In genomic region chr20:44457016-44457415, GRCh38 we compare ENCODE assay signal across 1 cellular context.
TF ChIP-seq lines count a peak whose summit lies in the region.

No MANE protein-coding gene starts in this region.

TF ChIP-seq in K562, 482 proteins besides CTCF, POLR2A, EP300 and RAD21 (continued from another document and continues in another):
- TF ChIP-seq, protein P1, sequence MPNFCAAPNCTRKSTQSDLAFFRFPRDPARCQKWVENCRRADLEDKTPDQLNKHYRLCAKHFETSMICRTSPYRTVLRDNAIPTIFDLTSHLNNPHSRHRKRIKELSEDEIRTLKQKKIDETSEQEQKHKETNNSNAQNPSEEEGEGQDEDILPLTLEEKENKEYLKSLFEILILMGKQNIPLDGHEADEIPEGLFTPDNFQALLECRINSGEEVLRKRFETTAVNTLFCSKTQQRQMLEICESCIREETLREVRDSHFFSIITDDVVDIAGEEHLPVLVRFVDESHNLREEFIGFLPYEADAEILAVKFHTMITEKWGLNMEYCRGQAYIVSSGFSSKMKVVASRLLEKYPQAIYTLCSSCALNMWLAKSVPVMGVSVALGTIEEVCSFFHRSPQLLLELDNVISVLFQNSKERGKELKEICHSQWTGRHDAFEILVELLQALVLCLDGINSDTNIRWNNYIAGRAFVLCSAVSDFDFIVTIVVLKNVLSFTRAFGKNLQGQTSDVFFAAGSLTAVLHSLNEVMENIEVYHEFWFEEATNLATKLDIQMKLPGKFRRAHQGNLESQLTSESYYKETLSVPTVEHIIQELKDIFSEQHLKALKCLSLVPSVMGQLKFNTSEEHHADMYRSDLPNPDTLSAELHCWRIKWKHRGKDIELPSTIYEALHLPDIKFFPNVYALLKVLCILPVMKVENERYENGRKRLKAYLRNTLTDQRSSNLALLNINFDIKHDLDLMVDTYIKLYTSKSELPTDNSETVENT (CRISPR knock-in tag; IDR thresholded peaks at IDR 0.05): no peak
- TF ChIP-seq ZFX (CRISPR knock-in tag; IDR thresholded peaks at IDR 0.05) (peak; percentile 64), TSHZ1 (CRISPR knock-in tag; IDR thresholded peaks at IDR 0.05) (no peak), ZNF449 (CRISPR knock-in tag; IDR thresholded peaks at IDR 0.05) (no peak), ZNF23 (CRISPR knock-in tag; IDR thresholded peaks at IDR 0.05) (no peak), POLR2G (IDR thresholded peaks at IDR 0.05; ENCODE audit: low read depth, low read length) (no peak), PTTG1 (tag; IDR thresholded peaks at IDR 0.05; ENCODE audit: low read depth) (no peak), CBFA2T2 (conservative IDR thresholded peaks at IDR 0.05) (no peak), CSDE1 (IDR thresholded peaks at IDR 0.05) (no peak), CEBPG (CRISPR knock-in tag; IDR thresholded peaks at IDR 0.05) (no peak), CEBPG (tag; conservative IDR thresholded peaks at IDR 0.05 in 1 of 2, IDR thresholded peaks at IDR 0.05 in 1 of 2) (no peak), ESRRA (IDR thresholded peaks at IDR 0.05; ENCODE audit: borderline replicate concordance, low read depth) (no peak), CHD4 (IDR thresholded peaks at IDR 0.05; ENCODE audit: insufficient read depth, insufficient replicate concordance, low read depth, low read length, poor library complexity, severe bottlenecking) (no peak), SIRT6 (IDR thresholded peaks at IDR 0.05; ENCODE audit: low read depth, low read length) (no peak), SNRNP70 (optimal IDR thresholded peaks at IDR 0.05; ENCODE audit: low read depth, low read length) (no peak), PCBP2 (IDR thresholded peaks at IDR 0.05; ENCODE audit: low read depth, low read length, poor library complexity, severe bottlenecking) (no peak), RCOR1 (IDR thresholded peaks at IDR 0.05; ENCODE audit: borderline replicate concordance in 1 of 2, low read depth in 2 of 2, low read length in 2 of 2) (no peak), NR2C2 (CRISPR knock-in tag; IDR thresholded peaks at IDR 0.05) (no peak), NR2C2 (tag; IDR thresholded peaks at IDR 0.05) (peak; percentile 22; the same call in 1 of the 2 replicates), VEZF1 (CRISPR knock-in tag; IDR thresholded peaks at IDR 0.05) (peak; percentile 21; the same call in 1 of the 2 replicates), POLR2AphosphoS5 (IDR thresholded peaks at IDR 0.05; ENCODE audit: control insufficient read depth, insufficient read depth, low read depth, low read length) (no peak), MEIS2 (IDR thresholded peaks at IDR 0.05; ENCODE audit: partially characterized antibody) (no peak), SRSF1 (IDR thresholded peaks at IDR 0.05; ENCODE audit: low read depth, low read length) (no peak), TBP (optimal IDR thresholded peaks at IDR 0.05; ENCODE audit: low read depth, low read length) (no peak), CXXC5 (CRISPR knock-in tag; IDR thresholded peaks at IDR 0.05) (peak; percentile 52), RBM34 (IDR thresholded peaks at IDR 0.05; ENCODE audit: borderline replicate concordance, insufficient read depth, low read length) (no peak), BRD9 (IDR thresholded peaks at IDR 0.05; ENCODE audit: low read depth, partially characterized antibody) (no peak), IFI16 (CRISPR knock-in tag; IDR thresholded peaks at IDR 0.05) (no peak), ZHX1 (conservative IDR thresholded peaks at IDR 0.05; ENCODE audit: low read length) (no peak)
- TF ChIP-seq, protein P2, sequence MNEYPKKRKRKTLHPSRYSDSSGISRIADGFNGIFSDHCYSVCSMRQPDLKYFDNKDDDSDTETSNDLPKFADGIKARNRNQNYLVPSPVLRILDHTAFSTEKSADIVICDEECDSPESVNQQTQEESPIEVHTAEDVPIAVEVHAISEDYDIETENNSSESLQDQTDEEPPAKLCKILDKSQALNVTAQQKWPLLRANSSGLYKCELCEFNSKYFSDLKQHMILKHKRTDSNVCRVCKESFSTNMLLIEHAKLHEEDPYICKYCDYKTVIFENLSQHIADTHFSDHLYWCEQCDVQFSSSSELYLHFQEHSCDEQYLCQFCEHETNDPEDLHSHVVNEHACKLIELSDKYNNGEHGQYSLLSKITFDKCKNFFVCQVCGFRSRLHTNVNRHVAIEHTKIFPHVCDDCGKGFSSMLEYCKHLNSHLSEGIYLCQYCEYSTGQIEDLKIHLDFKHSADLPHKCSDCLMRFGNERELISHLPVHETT (CRISPR knock-in tag; conservative IDR thresholded peaks at IDR 0.05 in 1 of 2, IDR thresholded peaks at IDR 0.05 in 1 of 2): no peak
- TF ChIP-seq, protein P3, sequence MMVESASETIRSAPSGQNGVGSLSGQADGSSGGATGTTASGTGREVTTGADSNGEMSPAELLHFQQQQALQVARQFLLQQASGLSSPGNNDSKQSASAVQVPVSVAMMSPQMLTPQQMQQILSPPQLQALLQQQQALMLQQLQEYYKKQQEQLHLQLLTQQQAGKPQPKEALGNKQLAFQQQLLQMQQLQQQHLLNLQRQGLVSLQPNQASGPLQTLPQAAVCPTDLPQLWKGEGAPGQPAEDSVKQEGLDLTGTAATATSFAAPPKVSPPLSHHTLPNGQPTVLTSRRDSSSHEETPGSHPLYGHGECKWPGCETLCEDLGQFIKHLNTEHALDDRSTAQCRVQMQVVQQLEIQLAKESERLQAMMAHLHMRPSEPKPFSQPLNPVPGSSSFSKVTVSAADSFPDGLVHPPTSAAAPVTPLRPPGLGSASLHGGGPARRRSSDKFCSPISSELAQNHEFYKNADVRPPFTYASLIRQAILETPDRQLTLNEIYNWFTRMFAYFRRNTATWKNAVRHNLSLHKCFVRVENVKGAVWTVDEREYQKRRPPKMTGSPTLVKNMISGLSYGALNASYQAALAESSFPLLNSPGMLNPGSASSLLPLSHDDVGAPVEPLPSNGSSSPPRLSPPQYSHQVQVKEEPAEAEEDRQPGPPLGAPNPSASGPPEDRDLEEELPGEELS (CRISPR knock-in tag; IDR thresholded peaks at IDR 0.05; ENCODE audit: borderline replicate concordance): no peak
- TF ChIP-seq, protein P4, sequence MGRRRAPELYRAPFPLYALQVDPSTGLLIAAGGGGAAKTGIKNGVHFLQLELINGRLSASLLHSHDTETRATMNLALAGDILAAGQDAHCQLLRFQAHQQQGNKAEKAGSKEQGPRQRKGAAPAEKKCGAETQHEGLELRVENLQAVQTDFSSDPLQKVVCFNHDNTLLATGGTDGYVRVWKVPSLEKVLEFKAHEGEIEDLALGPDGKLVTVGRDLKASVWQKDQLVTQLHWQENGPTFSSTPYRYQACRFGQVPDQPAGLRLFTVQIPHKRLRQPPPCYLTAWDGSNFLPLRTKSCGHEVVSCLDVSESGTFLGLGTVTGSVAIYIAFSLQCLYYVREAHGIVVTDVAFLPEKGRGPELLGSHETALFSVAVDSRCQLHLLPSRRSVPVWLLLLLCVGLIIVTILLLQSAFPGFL (CRISPR knock-in tag; IDR thresholded peaks at IDR 0.05): no peak
- TF ChIP-seq, protein P5, sequence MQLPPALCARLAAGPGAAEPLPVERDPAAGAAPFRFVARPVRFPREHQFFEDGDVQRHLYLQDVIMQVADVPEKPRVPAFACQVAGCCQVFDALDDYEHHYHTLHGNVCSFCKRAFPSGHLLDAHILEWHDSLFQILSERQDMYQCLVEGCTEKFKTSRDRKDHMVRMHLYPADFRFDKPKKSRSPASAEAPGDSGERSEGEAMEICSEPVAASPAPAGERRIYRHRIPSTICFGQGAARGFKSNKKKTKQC (CRISPR knock-in tag; IDR thresholded peaks at IDR 0.05): no peak
- TF ChIP-seq, protein P6, sequence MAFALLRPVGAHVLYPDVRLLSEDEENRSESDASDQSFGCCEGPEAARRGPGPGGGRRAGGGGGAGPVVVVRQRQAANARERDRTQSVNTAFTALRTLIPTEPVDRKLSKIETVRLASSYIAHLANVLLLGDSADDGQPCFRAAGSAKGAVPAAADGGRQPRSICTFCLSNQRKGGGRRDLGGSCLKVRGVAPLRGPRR (CRISPR knock-in tag; IDR thresholded peaks at IDR 0.05): no peak
- TF ChIP-seq, protein P7, sequence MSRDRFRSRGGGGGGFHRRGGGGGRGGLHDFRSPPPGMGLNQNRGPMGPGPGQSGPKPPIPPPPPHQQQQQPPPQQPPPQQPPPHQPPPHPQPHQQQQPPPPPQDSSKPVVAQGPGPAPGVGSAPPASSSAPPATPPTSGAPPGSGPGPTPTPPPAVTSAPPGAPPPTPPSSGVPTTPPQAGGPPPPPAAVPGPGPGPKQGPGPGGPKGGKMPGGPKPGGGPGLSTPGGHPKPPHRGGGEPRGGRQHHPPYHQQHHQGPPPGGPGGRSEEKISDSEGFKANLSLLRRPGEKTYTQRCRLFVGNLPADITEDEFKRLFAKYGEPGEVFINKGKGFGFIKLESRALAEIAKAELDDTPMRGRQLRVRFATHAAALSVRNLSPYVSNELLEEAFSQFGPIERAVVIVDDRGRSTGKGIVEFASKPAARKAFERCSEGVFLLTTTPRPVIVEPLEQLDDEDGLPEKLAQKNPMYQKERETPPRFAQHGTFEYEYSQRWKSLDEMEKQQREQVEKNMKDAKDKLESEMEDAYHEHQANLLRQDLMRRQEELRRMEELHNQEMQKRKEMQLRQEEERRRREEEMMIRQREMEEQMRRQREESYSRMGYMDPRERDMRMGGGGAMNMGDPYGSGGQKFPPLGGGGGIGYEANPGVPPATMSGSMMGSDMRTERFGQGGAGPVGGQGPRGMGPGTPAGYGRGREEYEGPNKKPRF (IDR thresholded peaks at IDR 0.05; ENCODE audit: low read depth, low read length): no peak
- TF ChIP-seq, protein P8, sequence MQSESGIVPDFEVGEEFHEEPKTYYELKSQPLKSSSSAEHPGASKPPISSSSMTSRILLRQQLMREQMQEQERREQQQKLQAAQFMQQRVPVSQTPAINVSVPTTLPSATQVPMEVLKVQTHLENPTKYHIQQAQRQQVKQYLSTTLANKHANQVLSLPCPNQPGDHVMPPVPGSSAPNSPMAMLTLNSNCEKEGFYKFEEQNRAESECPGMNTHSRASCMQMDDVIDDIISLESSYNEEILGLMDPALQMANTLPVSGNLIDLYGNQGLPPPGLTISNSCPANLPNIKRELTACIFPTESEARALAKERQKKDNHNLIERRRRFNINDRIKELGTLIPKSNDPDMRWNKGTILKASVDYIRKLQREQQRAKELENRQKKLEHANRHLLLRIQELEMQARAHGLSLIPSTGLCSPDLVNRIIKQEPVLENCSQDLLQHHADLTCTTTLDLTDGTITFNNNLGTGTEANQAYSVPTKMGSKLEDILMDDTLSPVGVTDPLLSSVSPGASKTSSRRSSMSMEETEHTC (IDR thresholded peaks at IDR 0.05): no peak
